ENCODE assay signal across 8 cellular contexts in the genomic region with DNA sequence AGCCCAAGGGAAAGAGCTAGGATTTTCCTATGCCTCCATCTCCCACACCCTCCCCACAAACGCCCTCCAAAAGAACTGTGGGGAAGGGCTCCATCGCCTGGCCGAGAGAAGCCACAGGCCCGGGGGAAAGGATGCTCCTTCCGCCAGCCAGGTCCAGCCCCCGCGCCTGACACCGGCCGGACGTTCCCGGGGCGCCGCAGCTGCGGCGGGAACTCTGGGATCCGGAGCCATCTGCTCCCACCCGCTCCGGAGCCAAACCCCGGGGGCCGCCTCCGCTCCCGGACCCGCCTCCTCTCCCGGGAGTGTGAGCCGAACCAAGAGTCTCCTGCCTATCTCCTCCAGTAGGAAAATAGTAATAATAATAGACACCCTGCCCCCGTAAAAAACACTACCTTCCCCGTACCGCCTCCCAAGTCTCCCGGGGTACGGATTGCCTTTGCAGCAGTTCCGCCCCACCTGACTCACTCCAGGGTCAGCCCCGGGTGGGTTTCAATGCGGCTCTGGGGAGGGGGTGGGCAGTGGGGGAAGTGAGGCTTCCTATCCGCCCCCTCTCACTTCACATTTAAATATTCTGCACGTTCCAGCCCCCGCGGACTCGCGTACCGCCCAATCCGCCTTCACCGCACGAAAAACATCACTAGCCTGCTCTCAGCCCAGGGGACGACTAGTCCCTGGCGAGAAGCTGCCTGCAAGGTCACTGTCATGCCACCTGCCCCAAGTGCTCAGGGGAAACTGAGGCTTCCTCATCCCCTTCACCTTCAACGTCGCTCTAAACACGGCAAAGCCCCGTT. TPM values are rescaled to one million over a fixed set of nuclear protein-coding genes. Genes with fewer than 3 reads are reported as not detected.
A peak's percentile ranks its signal among the peaks of the same experiment; 100 is the strongest.
DNase-seq lines count a peak whose midpoint lies in the region; ATAC-seq lines count a peak whose summit lies in the region.

No MANE protein-coding gene starts in this region.

- no peak for ATAC-seq in HG03196 (IDR thresholded peaks at IDR 0.05; ENCODE audit: unreplicated experiment)
- ATAC-seq in HG03565 (IDR thresholded peaks at IDR 0.05; ENCODE audit: unreplicated experiment), result no peak

- DNase-seq in A172 (ENCODE audit: low spot score) (peak; percentile 27), HK-2 (ENCODE audit: unreplicated experiment) (peak; percentile 59), anterior cingulate cortex (lab: John Stamatoyannopoulos, UW) (peak in 40 of 58 donors; percentile 9 to 80 (median 34)), islet precursor cell (peak; percentile 81), DMS79 treated with DMSO at 0.1 percent for 48 hours (lab: John Stamatoyannopoulos, UW) (no peak)
- no peak for DNase-seq in stimulated activated CD4-positive, alpha-beta T cell treated with anti-CD3 and anti-CD28 coated beads, Interleukin-15, amount 100 ng/mL, for 24 hours

RNA-seq across cellular contexts. Expression of a gene that starts 2.4 kb away (rescaled TPM):
- total RNA-seq in A172 (2014; rRNA removed; shearing (Covaris generic)), result 0.02 and 0.55 TPM in 2 replicates

RNA-seq across cellular contexts. Expression of a gene that starts 8.7 kb away (rescaled TPM):
- total RNA-seq in A172 (2014; rRNA removed; shearing (Covaris generic)), result 31.2 and 33.3 TPM in 2 replicates

RNA-seq across cellular contexts. Expression of a gene that starts 16.0 kb away (rescaled TPM):
- total RNA-seq in A172 (2014; rRNA removed; shearing (Covaris generic)), result 300 and 506 TPM in 2 replicates

RNA-seq across cellular contexts. Expression of a gene that starts 18.8 kb away (rescaled TPM):
- 10.5 and 12.9 TPM in 2 replicates for total RNA-seq in A172 (2014; rRNA removed; shearing (Covaris generic))

RNA-seq across cellular contexts. Expression of a gene that starts 30.7 kb away (rescaled TPM):
- total RNA-seq in A172 (2014; rRNA removed; shearing (Covaris generic)), result 0.90 and 2.1 TPM in 2 replicates

Comparison
In these comparisons a context has a peak if more than half of its experiments do, and no peak if none do; other contexts are left out.
1. DNase-seq: peak in A172 (single experiment), HK-2 (single experiment), anterior cingulate cortex (40 of 58) and islet precursor cell (single experiment); none in DMS79 treated with DMSO at 0.1 percent for 48 hours (single experiment) and stimulated activated CD4-positive, alpha-beta T cell treated with anti-CD3 and anti-CD28 coated beads, Interleukin-15, amount 100 ng/mL, for 24 hours (single experiment).